24 cellular contexts compared by ENCODE assay signal in genomic region chr7:10773430-10773829, GRCh38.
"Had no signal": no experiment of that assay in that cellular context is flagged by ENCODE, and none has a peak within 500 bp of the region (broad histone marks: within the 10 kb centered on the region; RNA-seq: fewer than 3 reads in every experiment).

No MANE protein-coding gene starts in this region.

- H3K27me3 Mint-ChIP-seq: dendritic cell treated with granulocyte-macrophage colony-stimulating factor and Interleukin-4, amounts not matched to agents 40 ng/mL and 50 ng/mL, for 4 days had no signal

- H3K9me3 ChIP-seq: colonic mucosa, esophagus muscularis mucosa, esophagus squamous epithelium, gastrocnemius medialis, gastroesophageal sphincter had no signal

- H3K27ac ChIP-seq: colonic mucosa, coronary artery, dorsolateral prefrontal cortex, epithelial cell of prostate, esophagus muscularis mucosa, esophagus squamous epithelium, foreskin keratinocyte, gastrocnemius medialis, gastroesophageal sphincter, heart left ventricle had no signal

- H3K4me3 ChIP-seq: colonic mucosa, coronary artery, dorsolateral prefrontal cortex, esophagus muscularis mucosa, esophagus squamous epithelium, gastrocnemius medialis, gastroesophageal sphincter, heart left ventricle had no signal

- DNase-seq: colonic mucosa; cortex of kidney; dermis blood vessel endothelial cell; dorsolateral prefrontal cortex; effector CD4-positive, alpha-beta T cell; effector CD8-positive, alpha-beta T cell; effector memory CD4-positive, alpha-beta T cell; effector memory CD8-positive, alpha-beta T cell; endodermal cell; erythroblast; esophagus squamous epithelium; foreskin fibroblast; foreskin keratinocyte; foreskin melanocyte; gastrocnemius medialis; glutamatergic neuron; head of caudate nucleus; heart left ventricle had no signal

- H3K4me1 ChIP-seq: colonic mucosa, esophagus squamous epithelium, foreskin keratinocyte, gastrocnemius medialis, gastroesophageal sphincter, heart left ventricle had no signal

- H3K4me3 Mint-ChIP-seq: dendritic cell treated with granulocyte-macrophage colony-stimulating factor and Interleukin-4, amounts not matched to agents 40 ng/mL and 50 ng/mL, for 4 days; effector memory CD8-positive, alpha-beta T cell; endodermal cell had no signal

- ATAC-seq: effector memory CD8-positive, alpha-beta T cell; esophagus mucosa; foreskin keratinocyte; gastrocnemius medialis; gastroesophageal sphincter; heart left ventricle had no signal

- H3K27me3 ChIP-seq: colonic mucosa, dorsolateral prefrontal cortex, esophagus muscularis mucosa, esophagus squamous epithelium, foreskin keratinocyte, gastrocnemius medialis, gastroesophageal sphincter, heart left ventricle had no signal

- H3K27ac Mint-ChIP-seq: dendritic cell treated with granulocyte-macrophage colony-stimulating factor and Interleukin-4, amounts not matched to agents 40 ng/mL and 50 ng/mL, for 4 days; effector memory CD8-positive, alpha-beta T cell; endodermal cell had no signal

- H3K36me3 ChIP-seq: colonic mucosa, esophagus muscularis mucosa, esophagus squamous epithelium, gastrocnemius medialis, gastroesophageal sphincter, heart left ventricle had no signal

- H3K9me3 Mint-ChIP-seq: effector memory CD8-positive, alpha-beta T cell; endodermal cell had no signal

- H3K4me1 Mint-ChIP-seq: endodermal cell had no signal
